Comparison of ENCODE assay signal across 14 cellular contexts in genomic region chr4:173417833-173418232, GRCh38. TPM values are rescaled to one million over a fixed set of nuclear protein-coding genes. Genes with fewer than 3 reads are reported as not detected.
DNase-seq lines count a peak whose midpoint lies in the region; ATAC-seq, FAIRE-seq and TF ChIP-seq lines count a peak whose summit lies in the region.
"Had no signal": no experiment of that assay in that cellular context is flagged by ENCODE, and none has a peak within 500 bp of the region (broad histone marks: within the 10 kb centered on the region; RNA-seq: fewer than 3 reads in every experiment).

No MANE protein-coding gene starts in this region.

- peaks cover 0 to 16% (median 4%) of the 10 kb centered on the region in 11 experiments; a peak in 7 of 22 replicates for H3K36me3 ChIP-seq in BLaER1 treated with 17β-estradiol and CSF1 and Interleukin-3, amounts not matched to agents 10 nM and 100 nM
- H3K36me3 ChIP-seq in PC-3 (ENCODE audit: low read depth, low read length) (no peaks in the 10 kb centered on the region), endothelial cell of umbilical vein (ENCODE audit: control insufficient read depth in 2 of 2, extremely low read depth in 1 of 2, insufficient read depth in 2 of 2, low read length in 2 of 2) (no peaks in the 10 kb centered on the region)

- H3K9me1 ChIP-seq in endothelial cell of umbilical vein (replicated peaks; ENCODE audit: control insufficient read depth, extremely low read depth, insufficient read depth, low read length): no peaks in the 10 kb centered on the region

- in situ Hi-C loops in KBM-7 (cut with MboI; ENCODE audit: low pct_unique_long_range_greater_than_20kb, low sequenced_read_pairs): loop anchor here (10.0 to 25.0 kb wide), 2 partner anchors 103 to 406 kb away; no protein-coding TSS in a partner anchor

- POLR2A ChIA-PET in PC-3 (lab: Charles Lee; ENCODE audit: unreplicated experiment): no interaction called here
- POLR2A ChIA-PET in endothelial cell of umbilical vein (lab: Charles Lee): interaction anchor here (1.1 to 1.3 kb wide), 2 partner anchors 83 to 85 kb away, joined by 3 read pairs; partner anchors contain the start of gene HMGB2

- H3K9me2 ChIP-seq in PC-3 (replicated peaks; ENCODE audit: low read length): no peaks in the 10 kb centered on the region

- H2AFZ ChIP-seq in PC-3 (ENCODE audit: low read length) (no peak overlapping the region), endothelial cell of umbilical vein (ENCODE audit: low read depth, low read length) (no peak overlapping the region)

- peak; percentile 71 for ATAC-seq in PC-3

- peak overlapping the region in 7 of 11 experiments; percentile 25 to 62 (median 51); a peak in 10 of 22 replicates for H3K27ac ChIP-seq in BLaER1 treated with 17β-estradiol and CSF1 and Interleukin-3, amounts not matched to agents 10 nM and 100 nM
- H3K27ac ChIP-seq in PC-3 (ENCODE audit: low read length) (peak overlapping the region; percentile 69), endothelial cell of umbilical vein (ENCODE audit: insufficient read depth, low read depth, low read length) (peak overlapping the region; percentile 14)
- H3K27ac ChIP-seq: 22Rv1 had no signal

- FAIRE-seq in endothelial cell of umbilical vein (lab: Jason Lieb, UNC) (peak; percentile 77), H54 (lab: Jason Lieb, UNC) (no peak)
- FAIRE-seq: H1 had no signal

- BruUV-seq in PC-3 (replicated peaks; lab: Mats Ljungman, UMichigan) (no TSS peak), endothelial cell of umbilical vein (replicated peaks; lab: Mats Ljungman, UMichigan) (no TSS peak)

- no peak overlapping the region for H3K4me3 ChIP-seq in BLaER1 treated with 17β-estradiol and CSF1 and Interleukin-3, amounts not matched to agents 10 nM and 100 nM
- H3K4me3 ChIP-seq in PC-3 (ENCODE audit: low read length): no peak overlapping the region
- no peak overlapping the region for H3K4me3 ChIP-seq in endothelial cell of umbilical vein (replicated peaks in 1 of 3; ENCODE audit: insufficient read depth in 1 of 3, low read depth in 1 of 3, low read length in 3 of 3)

- no peaks in the 10 kb centered on the region for H4K20me1 ChIP-seq in BLaER1 treated with 17β-estradiol and CSF1 and Interleukin-3, amounts not matched to agents 10 nM and 100 nM
- H4K20me1 ChIP-seq in PC-3 (ENCODE audit: low read length) (no peaks in the 10 kb centered on the region), endothelial cell of umbilical vein (replicated peaks; ENCODE audit: control insufficient read depth, extremely low read depth, insufficient read depth, low read length) (no peaks in the 10 kb centered on the region)

- no peaks in the 10 kb centered on the region for H3K27me3 ChIP-seq in BLaER1 treated with 17β-estradiol and CSF1 and Interleukin-3, amounts not matched to agents 10 nM and 100 nM
- H3K27me3 ChIP-seq in PC-3 (ENCODE audit: low read length) (no peaks in the 10 kb centered on the region), endothelial cell of umbilical vein (ENCODE audit: control insufficient read depth in 2 of 2, insufficient read depth in 2 of 2, low read length in 2 of 2) (no peaks in the 10 kb centered on the region)

- dilution Hi-C loops in endothelial cell of umbilical vein (cut with MboI; ENCODE audit: extremely low pct_ligation_motif_present, low sequenced_read_pairs): no loop called here

- no peaks in the 10 kb centered on the region for H3K9me3 ChIP-seq in BLaER1 treated with 17β-estradiol and CSF1 and Interleukin-3, amounts not matched to agents 10 nM and 100 nM (replicated peaks in 1 of 11)
- H3K9me3 ChIP-seq in PC-3 (ENCODE audit: low read length) (no peaks in the 10 kb centered on the region), endothelial cell of umbilical vein (replicated peaks; ENCODE audit: control insufficient read depth, insufficient read depth, low read length) (no peaks in the 10 kb centered on the region)

- TF ChIP-seq POLR2A in endothelial cell of umbilical vein (IDR thresholded peaks at IDR 0.05; ENCODE audit: low read depth, low read length) (no peak), H54 (IDR thresholded peaks at IDR 0.05; ENCODE audit: low read depth, low read length) (no peak)

- DNase-seq in NCI-H146 (lab: John Stamatoyannopoulos, UW): peak; percentile 24
- DNase-seq in NCI-H146 treated with DMSO at 0.1 percent for 48 hours (lab: John Stamatoyannopoulos, UW; ENCODE audit: unreplicated experiment): no peak
- peak; percentile 82 for DNase-seq in PC-3
- peak; percentile 60 for DNase-seq in endothelial cell of umbilical vein (ENCODE audit: low read depth, low spot score)
- DNase-seq in GDM1 (lab: John Stamatoyannopoulos, UW): no peak
- DNase-seq in H54 (ENCODE audit: insufficient read length, low spot score): no peak
- DNase-seq in KBM-7: no peak
- DNase-seq: CD4-positive, CD25-positive, alpha-beta regulatory T cell; DMS53; HCEC 1CT had no signal

- H3F3A ChIP-seq in PC-3 (ENCODE audit: low read length, unreplicated experiment): no peaks in the 10 kb centered on the region

- TF ChIP-seq CTCF in PC-3 (conservative IDR thresholded peaks at IDR 0.05; ENCODE audit: low read depth, low read length): no peak
- TF ChIP-seq CTCF in endothelial cell of umbilical vein (IDR thresholded peaks at IDR 0.05; ENCODE audit: extremely low read depth in 1 of 2, insufficient read depth in 1 of 2, low read depth in 1 of 2, low read length in 2 of 2): no peak

- no peak overlapping the region for H3K9ac ChIP-seq in BLaER1 treated with 17β-estradiol and CSF1 and Interleukin-3, amounts not matched to agents 10 nM and 100 nM
- H3K9ac ChIP-seq in PC-3 (ENCODE audit: low read length): no peak overlapping the region
- no peak overlapping the region for H3K9ac ChIP-seq in endothelial cell of umbilical vein (replicated peaks; ENCODE audit: extremely low read depth, insufficient read depth, low read length)

- intact Hi-C loops in PC-3 (cut with micrococcal nuclease): loop anchor here (1.0 to 5.0 kb wide), 4 partner anchors 51 to 405 kb away; partner anchors contain the start of gene HMGB2
- intact Hi-C loops in endothelial cell of umbilical vein (cut with micrococcal nuclease): loop anchor here (1.0 to 10.0 kb wide), 9 partner anchors 47 to 901 kb away; partner anchors contain the start of genes GALNT7 and HMGB2

- peaks cover 34 to 82% (median 70%) of the 10 kb centered on the region in 10 experiments for H3K4me1 ChIP-seq in BLaER1 treated with 17β-estradiol and CSF1 and Interleukin-3, amounts not matched to agents 10 nM and 100 nM
- peaks cover 41% of the 10 kb centered on the region for H3K4me1 ChIP-seq in PC-3 (ENCODE audit: insufficient read depth, low read length)
- peaks cover 23% of the 10 kb centered on the region for H3K4me1 ChIP-seq in endothelial cell of umbilical vein (ENCODE audit: control insufficient read depth, extremely low read depth, insufficient read depth, low read length)

- H3K4me2 ChIP-seq in BLaER1 treated with 17β-estradiol and CSF1 and Interleukin-3, amounts not matched to agents 10 nM and 100 nM: peak overlapping the region in 8 of 11 experiments; percentile 45 to 68 (median 58); a peak in 15 of 22 replicates
- H3K4me2 ChIP-seq in PC-3 (ENCODE audit: low read length): peak overlapping the region; percentile 33
- H3K4me2 ChIP-seq in endothelial cell of umbilical vein (ENCODE audit: insufficient read depth, low read length): peak overlapping the region; percentile 0

- CTCF ChIA-PET in PC-3 (lab: Charles Lee) (interaction anchor here (0.6 to 1.8 kb wide), 4 partner anchors 76 to 111 kb away, joined by 3 to 6 read pairs (median 4); no protein-coding TSS in a partner anchor), endothelial cell of umbilical vein (lab: Charles Lee) (interaction anchor here (0.6 to 7.8 kb wide), 14 partner anchors 47 to 760 kb away, joined by 3 to 214 read pairs (median 4); partner anchors contain the start of genes HMGB2 and SAP30)

- H3K79me2 ChIP-seq in PC-3 (ENCODE audit: low read length) (no peaks in the 10 kb centered on the region), endothelial cell of umbilical vein (ENCODE audit: control insufficient read depth, insufficient read depth, low read length) (no peaks in the 10 kb centered on the region)

TF ChIP-seq in endothelial cell of umbilical vein, 7 proteins besides CTCF, POLR2A, EP300 and RAD21:
- TF ChIP-seq GATA2 (IDR thresholded peaks at IDR 0.05; ENCODE audit: insufficient read depth, insufficient read length, low read depth, low read length) (peak; percentile 40), MAX (IDR thresholded peaks at IDR 0.05; ENCODE audit: insufficient read depth, insufficient read length) (no peak), POLR2AphosphoS5 (IDR thresholded peaks at IDR 0.05; ENCODE audit: insufficient read depth, low read depth, low read length) (no peak), FOS (IDR thresholded peaks at IDR 0.05; ENCODE audit: borderline replicate concordance, insufficient read depth, low read length) (peak; percentile 57), MYC (IDR thresholded peaks at IDR 0.05; ENCODE audit: low read depth, low read length) (no peak), JUN (IDR thresholded peaks at IDR 0.05; ENCODE audit: borderline replicate concordance, insufficient read depth, insufficient read length, low read depth) (no peak), EZH2 (IDR thresholded peaks at IDR 0.05; ENCODE audit: borderline replicate concordance, low read depth, low read length, severe bottlenecking) (no peak)

RNA-seq across cellular contexts. Expression of gene SCRG1, which starts 18.9 kb away (rescaled TPM):
- total RNA-seq in PC-3 (2014; rRNA removed): not detected in 2 replicates
- not detected in 2 replicates for total RNA-seq in endothelial cell of umbilical vein
- polyA plus RNA-seq in endothelial cell of umbilical vein: not detected in 2 replicates
- not detected in 2 replicates for polyA plus RNA-seq in endothelial cell of umbilical vein (2011; cell fraction: cytosol; rRNA removed)
- polyA plus RNA-seq in endothelial cell of umbilical vein (2011; cell fraction: nucleus; rRNA removed): not detected in 2 replicates
- polyA plus RNA-seq in endothelial cell of umbilical vein (2012): not detected in 2 replicates
- not detected in 2 replicates for polyA minus RNA-seq in endothelial cell of umbilical vein
- polyA minus RNA-seq in endothelial cell of umbilical vein (2011; cell fraction: cytosol; rRNA and poly(A)+ RNA removed): not detected
- not detected in 2 replicates for polyA minus RNA-seq in endothelial cell of umbilical vein (2011; cell fraction: nucleus; rRNA and poly(A)+ RNA removed)
- total RNA-seq: CD4-positive, CD25-positive, alpha-beta regulatory T cell; H1; HT1080 had no signal
- polyA plus RNA-seq: H1 had no signal

RNA-seq across cellular contexts. Expression of gene SAP30, which starts 47.1 kb away (rescaled TPM):
- 33.2 and 38.8 TPM in 2 replicates for total RNA-seq in PC-3 (2014; rRNA removed)
- 23.8 and 27.1 TPM in 2 replicates for total RNA-seq in endothelial cell of umbilical vein
- 7.5 and 9.9 TPM in 2 replicates for polyA plus RNA-seq in endothelial cell of umbilical vein
- 14.9 and 16.5 TPM in 2 replicates for polyA plus RNA-seq in endothelial cell of umbilical vein (2011; cell fraction: cytosol; rRNA removed)
- 6.7 and 10.4 TPM in 2 replicates for polyA plus RNA-seq in endothelial cell of umbilical vein (2011; cell fraction: nucleus; rRNA removed)
- 13.9 and 23.0 TPM in 2 replicates for polyA plus RNA-seq in endothelial cell of umbilical vein (2012)
- polyA minus RNA-seq in endothelial cell of umbilical vein: 3.0 and 3.1 TPM in 2 replicates
- 14.6 TPM for polyA minus RNA-seq in endothelial cell of umbilical vein (2011; cell fraction: cytosol; rRNA and poly(A)+ RNA removed)
- polyA minus RNA-seq in endothelial cell of umbilical vein (2011; cell fraction: nucleus; rRNA and poly(A)+ RNA removed): 4.4 and 9.4 TPM in 2 replicates

Comparison
In these comparisons a context has a peak if more than half of its experiments do, and no peak if none do; other contexts are left out.
1. DNase-seq: peak in NCI-H146 (single experiment), PC-3 (single experiment) and endothelial cell of umbilical vein (single experiment); none in NCI-H146 treated with DMSO at 0.1 percent for 48 hours (single experiment), GDM1 (single experiment), H54 (single experiment) and KBM-7 (single experiment).
2. H3K27ac ChIP-seq: peak in every context shown above with its lines; median percentile 69 in PC-3; 51 in BLaER1 treated with 17β-estradiol and CSF1 and Interleukin-3, amounts not matched to agents 10 nM and 100 nM; 14 in endothelial cell of umbilical vein.
3. H3K4me2 ChIP-seq: peak in every context shown above with its lines; median percentile 58 in BLaER1 treated with 17β-estradiol and CSF1 and Interleukin-3, amounts not matched to agents 10 nM and 100 nM; 33 in PC-3; 0 in endothelial cell of umbilical vein.